ENCODE assay signal across 11 cellular contexts in genomic region chr19:46776927-46777911, GRCh38. TPM values are rescaled to one million over a fixed set of nuclear protein-coding genes. Genes with fewer than 3 reads are reported as not detected.
A peak's percentile ranks its signal among the peaks of the same experiment; 100 is the strongest.
DNase-seq lines count a peak whose midpoint lies in the region; ATAC-seq and TF ChIP-seq lines count a peak whose summit lies in the region.
"Had no signal": no experiment of that assay in that cellular context is flagged by ENCODE, and none has a peak within 500 bp of the region (broad histone marks: within the 10 kb centered on the region; RNA-seq: fewer than 3 reads in every experiment).

No MANE protein-coding gene starts in this region.

- CTCF ChIA-PET in Caco-2 (lab: Charles Lee): interaction anchor here (1.3 kb wide), 1 partner anchor 9 kb away, joined by 3 read pairs; no protein-coding TSS in a partner anchor
- CTCF ChIA-PET in OCI-LY7 (lab: Charles Lee; ENCODE audit: unreplicated experiment): no interaction called here

- TF ChIP-seq CTCF in 22Rv1 (IDR thresholded peaks at IDR 0.05) (no peak), Caco-2 (IDR thresholded peaks at IDR 0.05; ENCODE audit: insufficient read depth in 1 of 2, low read depth in 1 of 2, low read length in 1 of 2, severe bottlenecking in 1 of 2, unreplicated experiment in 1 of 2) (no peak), OCI-LY7 (conservative IDR thresholded peaks at IDR 0.05; ENCODE audit: low read length) (no peak), foreskin keratinocyte (conservative IDR thresholded peaks at IDR 0.05) (no peak), hepatocyte (IDR thresholded peaks at IDR 0.05; ENCODE audit: poor library complexity) (no peak), left ventricle myocardium inferior (IDR thresholded peaks at IDR 0.05; ENCODE audit: borderline replicate concordance) (no peak)

- H3K36me3 ChIP-seq in Caco-2 (ENCODE audit: control insufficient read depth, insufficient read depth, low read length) (peaks cover 6% of the 10 kb centered on the region), OCI-LY7 (ENCODE audit: insufficient read depth, low read length) (peaks cover 84% of the 10 kb centered on the region), hepatocyte (replicated peaks; ENCODE audit: insufficient read depth, low read depth) (no peaks in the 10 kb centered on the region), left ventricle myocardium inferior (peaks cover 46% of the 10 kb centered on the region)

- H3K27ac Mint-ChIP-seq in Caco-2 (ENCODE audit: unreplicated experiment): peak overlapping the region; percentile 20
- H3K27ac Mint-ChIP-seq: CD8-positive, alpha-beta T cell had no signal

- peak; percentile 60 to 76 for DNase-seq in Caco-2
- peak; percentile 56 for DNase-seq in OCI-LY7 (ENCODE audit: low spot score)
- DNase-seq in foreskin keratinocyte: no peak
- DNase-seq in hepatocyte (ENCODE audit: low spot score): no peak
- DNase-seq in left ventricle myocardium inferior: no peak
- DNase-seq: CD8-positive, alpha-beta T cell; NCI-H1436; retina had no signal

- no peak overlapping the region for H3K4me3 Mint-ChIP-seq in Caco-2 (ENCODE audit: unreplicated experiment)
- H3K4me3 Mint-ChIP-seq: CD8-positive, alpha-beta T cell had no signal

- BruUV-seq in Caco-2 (replicated peaks; lab: Mats Ljungman, UMichigan): no TSS peak
- no TSS peak for BruUV-seq in OCI-LY7 (replicated peaks; lab: Mats Ljungman, UMichigan)

- H4K20me1 ChIP-seq in OCI-LY7 (ENCODE audit: insufficient read depth, low read length): no peaks in the 10 kb centered on the region
- H4K20me1 ChIP-seq in hepatocyte (ENCODE audit: insufficient read depth, poor library complexity, severe bottlenecking): peaks cover 4% of the 10 kb centered on the region

- no peaks in the 10 kb centered on the region for H3K9me3 Mint-ChIP-seq in Caco-2 (ENCODE audit: unreplicated experiment)
- H3K9me3 Mint-ChIP-seq: CD8-positive, alpha-beta T cell had no signal

- no peaks in the 10 kb centered on the region for H3K27me3 Mint-ChIP-seq in Caco-2 (ENCODE audit: insufficient read depth, unreplicated experiment)

- peaks cover 99% of the 10 kb centered on the region for H3K36me3 Mint-ChIP-seq in Caco-2 (ENCODE audit: insufficient read depth, unreplicated experiment)

- H3K27ac ChIP-seq in 22Rv1: peak overlapping the region; percentile 40; the same call in 1 of the 2 replicates
- no peak overlapping the region for H3K27ac ChIP-seq in OCI-LY7 (ENCODE audit: low read depth, low read length, poor library complexity, severe bottlenecking)
- no peak overlapping the region for H3K27ac ChIP-seq in foreskin keratinocyte
- H3K27ac ChIP-seq in hepatocyte: no peak overlapping the region
- H3K27ac ChIP-seq in left ventricle myocardium inferior (replicated peaks): no peak overlapping the region

- no peak overlapping the region for H3K4me2 ChIP-seq in OCI-LY7 (ENCODE audit: low read length)
- no peak overlapping the region for H3K4me2 ChIP-seq in hepatocyte

- H3K4me3 ChIP-seq in Caco-2 (ENCODE audit: low read depth, low read length) (no peak overlapping the region), OCI-LY7 (ENCODE audit: low read depth, low read length, poor library complexity, severe bottlenecking) (no peak overlapping the region), hepatocyte (no peak overlapping the region), left ventricle myocardium inferior (no peak overlapping the region)

- WGBS in hepatocyte (ENCODE audit: low lambda C conversion rate, missing lambda C conversion rate): 97% methylated on average over 24 of the region's 33 CpGs

- no peaks in the 10 kb centered on the region for H3K4me1 ChIP-seq in Caco-2
- H3K4me1 ChIP-seq in OCI-LY7 (ENCODE audit: insufficient read depth, low read length, poor library complexity, severe bottlenecking): no peaks in the 10 kb centered on the region
- peaks cover 3% of the 10 kb centered on the region for H3K4me1 ChIP-seq in foreskin keratinocyte
- H3K4me1 ChIP-seq in hepatocyte (ENCODE audit: insufficient read depth): no peaks in the 10 kb centered on the region
- H3K4me1 ChIP-seq in left ventricle myocardium inferior: no peaks in the 10 kb centered on the region

- H3K79me2 ChIP-seq in OCI-LY7 (ENCODE audit: insufficient read depth, low read depth, low read length): peaks cover 12% of the 10 kb centered on the region; the same call in 1 of the 2 replicates
- H3K79me2 ChIP-seq in hepatocyte: peaks cover 15% of the 10 kb centered on the region

- no peaks in the 10 kb centered on the region for H3K27me3 ChIP-seq in Caco-2 (replicated peaks; ENCODE audit: control insufficient read depth, insufficient read depth, low read length)
- H3K27me3 ChIP-seq in foreskin keratinocyte: no peaks in the 10 kb centered on the region
- H3K27me3 ChIP-seq in hepatocyte: no peaks in the 10 kb centered on the region
- no peaks in the 10 kb centered on the region for H3K27me3 ChIP-seq in left ventricle myocardium inferior (ENCODE audit: low read depth)

- ATAC-seq in foreskin keratinocyte (peak; percentile 20), GM21367 (IDR thresholded peaks at IDR 0.05; ENCODE audit: unreplicated experiment) (no peak), HG02759 (IDR thresholded peaks at IDR 0.05; ENCODE audit: unreplicated experiment) (no peak)
- ATAC-seq: CD8-positive, alpha-beta T cell had no signal

- H2AFZ ChIP-seq in OCI-LY7 (ENCODE audit: low read length) (no peak overlapping the region), hepatocyte (no peak overlapping the region)

- POLR2A ChIA-PET in Caco-2 (lab: Charles Lee): interaction anchor here (0.5 kb wide), 1 partner anchor 95 kb away, joined by 6 read pairs; no protein-coding TSS in a partner anchor
- POLR2A ChIA-PET in OCI-LY7 (lab: Charles Lee): interaction anchor here (1.0 kb wide), 1 partner anchor 19 kb away, joined by 3 read pairs; no protein-coding TSS in a partner anchor

- intact Hi-C loops in Caco-2 (cut with micrococcal nuclease; ENCODE audit: unreplicated experiment) (no loop called here), OCI-LY7 (cut with micrococcal nuclease; ENCODE audit: unreplicated experiment) (no loop called here), left ventricle myocardium inferior (cut with micrococcal nuclease) (no loop called here)

- H3K9me2 ChIP-seq in OCI-LY7 (ENCODE audit: insufficient read depth, low read length) (no peaks in the 10 kb centered on the region), hepatocyte (replicated peaks; ENCODE audit: insufficient read depth) (no peaks in the 10 kb centered on the region)

- H3K9me3 ChIP-seq in Caco-2: no peaks in the 10 kb centered on the region
- H3K9me3 ChIP-seq in OCI-LY7 (ENCODE audit: low read length): no peaks in the 10 kb centered on the region
- no peaks in the 10 kb centered on the region for H3K9me3 ChIP-seq in hepatocyte (ENCODE audit: low read depth)
- no peaks in the 10 kb centered on the region for H3K9me3 ChIP-seq in left ventricle myocardium inferior (replicated peaks)

- no peaks in the 10 kb centered on the region for H3K4me1 Mint-ChIP-seq in Caco-2 (ENCODE audit: low read depth, unreplicated experiment)

RNA-seq across cellular contexts. Expression of gene SLC1A5, which starts 11.2 kb away (rescaled TPM):
- total RNA-seq in Caco-2 (2022): 497 and 512 TPM in 2 replicates
- 111 and 145 TPM in 2 replicates for total RNA-seq in OCI-LY7 (2014; rRNA removed; shearing (Covaris generic))
- 161 and 167 TPM in 2 replicates for total RNA-seq in OCI-LY7 (2022)
- total RNA-seq in foreskin keratinocyte: 176 and 218 TPM in 2 replicates
- polyA plus RNA-seq in foreskin keratinocyte: 237 and 281 TPM in 2 replicates
- 84.6 and 87.9 TPM in 2 replicates for total RNA-seq in hepatocyte
- 171 and 176 TPM in 2 replicates for polyA plus RNA-seq in hepatocyte
- total RNA-seq in left ventricle myocardium inferior: 5.9 TPM

RNA-seq across cellular contexts. Expression of gene STRN4, which starts 31.0 kb away (rescaled TPM):
- 151 and 162 TPM in 2 replicates for total RNA-seq in Caco-2 (2022)
- total RNA-seq in OCI-LY7 (2014; rRNA removed; shearing (Covaris generic)): 77.8 and 115 TPM in 2 replicates
- total RNA-seq in OCI-LY7 (2022): 68.0 and 77.3 TPM in 2 replicates
- total RNA-seq in foreskin keratinocyte: 66.6 and 68.4 TPM in 2 replicates
- polyA plus RNA-seq in foreskin keratinocyte: 58.0 and 58.2 TPM in 2 replicates
- total RNA-seq in hepatocyte: 57.6 and 64.1 TPM in 2 replicates
- 58.0 and 63.7 TPM in 2 replicates for polyA plus RNA-seq in hepatocyte
- total RNA-seq in left ventricle myocardium inferior: 52.7 TPM

RNA-seq across cellular contexts. Expression of gene FKRP, which starts 31.4 kb away (rescaled TPM):
- 30.6 and 33.1 TPM in 2 replicates for total RNA-seq in Caco-2 (2022)
- 15.5 and 24.6 TPM in 2 replicates for total RNA-seq in OCI-LY7 (2014; rRNA removed; shearing (Covaris generic))
- total RNA-seq in OCI-LY7 (2022): 18.9 and 26.6 TPM in 2 replicates
- 11.9 and 14.8 TPM in 2 replicates for total RNA-seq in foreskin keratinocyte
- polyA plus RNA-seq in foreskin keratinocyte: 9.9 and 10.0 TPM in 2 replicates
- 17.0 and 18.7 TPM in 2 replicates for total RNA-seq in hepatocyte
- 21.2 and 23.6 TPM in 2 replicates for polyA plus RNA-seq in hepatocyte
- total RNA-seq in left ventricle myocardium inferior: 15.6 TPM

Comparison
In these comparisons a context has a peak if more than half of its experiments do, and no peak if none do; other contexts are left out.
1. DNase-seq: peak in Caco-2 (2 of 2) and OCI-LY7 (single experiment); none in foreskin keratinocyte (0 of 2), hepatocyte (single experiment) and left ventricle myocardium inferior (single experiment).
2. RNA of gene SLC1A5, which starts 11.2 kb away (total RNA-seq): 497 to 512 TPM in Caco-2, 176 to 218 TPM in foreskin keratinocyte, 111 to 167 TPM in OCI-LY7 and 84.6 to 87.9 TPM in hepatocyte; 5.9 TPM in left ventricle myocardium inferior (single experiment); every median in the first group is over 10 times any median in the second.